ENCODE assay signal across 11 cellular contexts in genomic region chr18:74289946-74290478, GRCh38. TPM values are rescaled to one million over a fixed set of nuclear protein-coding genes. Genes with fewer than 3 reads are reported as not detected.
DNase-seq lines count a peak whose midpoint lies in the region; ATAC-seq and TF ChIP-seq lines count a peak whose summit lies in the region.
"Had no signal": no experiment of that assay in that cellular context is flagged by ENCODE, and none has a peak within 500 bp of the region (broad histone marks: within the 10 kb centered on the region; RNA-seq: fewer than 3 reads in every experiment).

No MANE protein-coding gene starts in this region.

- no peak for DNase-seq in activated naive CD4-positive, alpha-beta T cell treated with anti-CD3 and anti-CD28 coated beads, Interleukin-2, amount 10 ng/mL, durations not matched to agents 7 days and 5 days
- DNase-seq in activated naive CD4-positive, alpha-beta T cell treated with Interleukin-2 at 50 U/mL for 16 hours: no peak
- no peak for DNase-seq in activated naive CD8-positive, alpha-beta T cell treated with anti-CD3 and anti-CD28 coated beads, Interleukin-2, amount 10 ng/mL, durations not matched to agents 7 days and 5 days
- DNase-seq in right lobe of liver (no peak), type B pancreatic cell (ENCODE audit: extremely low spot score, unreplicated experiment) (no peak), D341Med (ENCODE audit: low spot score) (no peak), NCI-H1930 (lab: John Stamatoyannopoulos, UW) (no peak), posterior cingulate gyrus (no peak)

- POLR2A ChIA-PET in activated naive CD8-positive, alpha-beta T cell treated with anti-CD3 and anti-CD28 coated beads, Interleukin-2, amount 10 ng/mL, durations not matched to agents 7 days and 5 days (lab: Charles Lee): no interaction called here

- peak overlapping the region; percentile 82 for H3K4me3 Mint-ChIP-seq in activated naive CD4-positive, alpha-beta T cell treated with anti-CD3 and anti-CD28 coated beads, Interleukin-2, amount 10 ng/mL, durations not matched to agents 7 days and 5 days
- H3K4me3 Mint-ChIP-seq in activated naive CD8-positive, alpha-beta T cell treated with anti-CD3 and anti-CD28 coated beads, Interleukin-2, amount 10 ng/mL, durations not matched to agents 7 days and 5 days: peak overlapping the region; percentile 29
- peak overlapping the region; percentile 53 for H3K4me3 Mint-ChIP-seq in type B pancreatic cell

- TF ChIP-seq POLR2A in right lobe of liver (IDR thresholded peaks at IDR 0.05): no peak

- WGBS in right lobe of liver (ENCODE audit: insufficient coverage, low coverage, low lambda C conversion rate, missing lambda C conversion rate): 18% methylated on average over 4 of the region's 9 CpGs

- ATAC-seq in activated naive CD8-positive, alpha-beta T cell treated with anti-CD3 and anti-CD28 coated beads, Interleukin-2, amount 10 ng/mL, durations not matched to agents 7 days and 5 days (ENCODE audit: low read depth): no peak
- ATAC-seq in right lobe of liver: peak in 3 of 4 donors; percentile 2 to 21 (median 4)

- no peaks in the 10 kb centered on the region for H3K36me3 ChIP-seq in right lobe of liver

- H3K27me3 ChIP-seq in right lobe of liver: no peaks in the 10 kb centered on the region

- no peak for TF ChIP-seq CTCF in right lobe of liver (IDR thresholded peaks at IDR 0.05)
- TF ChIP-seq CTCF in type B pancreatic cell (conservative IDR thresholded peaks at IDR 0.05): no peak

- H3K36me3 Mint-ChIP-seq in activated naive CD4-positive, alpha-beta T cell treated with anti-CD3 and anti-CD28 coated beads, Interleukin-2, amount 10 ng/mL, durations not matched to agents 7 days and 5 days: peaks cover 4% of the 10 kb centered on the region
- H3K36me3 Mint-ChIP-seq in activated naive CD8-positive, alpha-beta T cell treated with anti-CD3 and anti-CD28 coated beads, Interleukin-2, amount 10 ng/mL, durations not matched to agents 7 days and 5 days: peaks cover 2% of the 10 kb centered on the region
- H3K36me3 Mint-ChIP-seq in type B pancreatic cell: no peaks in the 10 kb centered on the region

- intact Hi-C loops in right lobe of liver (cut with DNase I) (loop anchor here in 1 of 2 donors (10.0 kb wide), 1 partner anchor 75 kb away; no protein-coding TSS in a partner anchor), posterior cingulate gyrus (cut with DNase I) (loop anchor here (5.0 to 10.0 kb wide), 2 partner anchors 143 to 205 kb away; partner anchors contain the start of genes CNDP2, FBXO15 and TIMM21)

- peaks cover 0 to 21% (median 10%) of the 10 kb centered on the region in 4 donors for H3K4me1 ChIP-seq in right lobe of liver

- no peaks in the 10 kb centered on the region for H3K9me3 ChIP-seq in right lobe of liver

- peaks cover 6% of the 10 kb centered on the region for H3K9me3 Mint-ChIP-seq in activated naive CD4-positive, alpha-beta T cell treated with anti-CD3 and anti-CD28 coated beads, Interleukin-2, amount 10 ng/mL, durations not matched to agents 7 days and 5 days
- H3K9me3 Mint-ChIP-seq in activated naive CD8-positive, alpha-beta T cell treated with anti-CD3 and anti-CD28 coated beads, Interleukin-2, amount 10 ng/mL, durations not matched to agents 7 days and 5 days: no peaks in the 10 kb centered on the region
- H3K9me3 Mint-ChIP-seq in type B pancreatic cell: no peaks in the 10 kb centered on the region

- peak overlapping the region; percentile 89 to 95 (median 95) for H3K27ac ChIP-seq in right lobe of liver

- CTCF ChIA-PET in activated naive CD4-positive, alpha-beta T cell treated with anti-CD3 and anti-CD28 coated beads, Interleukin-2, amount 10 ng/mL, durations not matched to agents 7 days and 5 days (lab: Charles Lee): no interaction called here

- peaks cover 22% of the 10 kb centered on the region for H3K4me1 Mint-ChIP-seq in activated naive CD4-positive, alpha-beta T cell treated with anti-CD3 and anti-CD28 coated beads, Interleukin-2, amount 10 ng/mL, durations not matched to agents 7 days and 5 days
- peaks cover 2% of the 10 kb centered on the region for H3K4me1 Mint-ChIP-seq in activated naive CD8-positive, alpha-beta T cell treated with anti-CD3 and anti-CD28 coated beads, Interleukin-2, amount 10 ng/mL, durations not matched to agents 7 days and 5 days
- peaks cover 20% of the 10 kb centered on the region for H3K4me1 Mint-ChIP-seq in type B pancreatic cell (ENCODE audit: unreplicated experiment)

- peak overlapping the region; percentile 95 to 98 (median 95) for H3K4me3 ChIP-seq in right lobe of liver

- no peak overlapping the region for H3K27ac Mint-ChIP-seq in activated naive CD4-positive, alpha-beta T cell treated with anti-CD3 and anti-CD28 coated beads, Interleukin-2, amount 10 ng/mL, durations not matched to agents 7 days and 5 days
- no peak overlapping the region for H3K27ac Mint-ChIP-seq in activated naive CD8-positive, alpha-beta T cell treated with anti-CD3 and anti-CD28 coated beads, Interleukin-2, amount 10 ng/mL, durations not matched to agents 7 days and 5 days
- no peak overlapping the region for H3K27ac Mint-ChIP-seq in type B pancreatic cell

- peaks cover 9% of the 10 kb centered on the region for H3K27me3 Mint-ChIP-seq in activated naive CD4-positive, alpha-beta T cell treated with anti-CD3 and anti-CD28 coated beads, Interleukin-2, amount 10 ng/mL, durations not matched to agents 7 days and 5 days
- H3K27me3 Mint-ChIP-seq in activated naive CD8-positive, alpha-beta T cell treated with anti-CD3 and anti-CD28 coated beads, Interleukin-2, amount 10 ng/mL, durations not matched to agents 7 days and 5 days: no peaks in the 10 kb centered on the region
- H3K27me3 Mint-ChIP-seq in type B pancreatic cell: no peaks in the 10 kb centered on the region

RNA-seq across cellular contexts. Expression of gene CYB5A, which starts 1.8 kb away (rescaled TPM):
- total RNA-seq in activated naive CD8-positive, alpha-beta T cell treated with anti-CD3 and anti-CD28 coated beads, Interleukin-2, amount 10 ng/mL, durations not matched to agents 7 days and 5 days: 10 to 100 TPM; 30.9 to 31.0 TPM
- 1,000 to 10,000 TPM in 2 of 6 experiments, 100 to 1,000 TPM in 4; 817 to 1,434 (median 907) TPM for total RNA-seq in right lobe of liver
- 74.9 and 101 TPM in 2 replicates for total RNA-seq in type B pancreatic cell (ENCODE audit: low replicate concordance)

RNA-seq across cellular contexts. Expression of gene C18orf63, which starts 25.6 kb away (rescaled TPM):
- total RNA-seq in activated naive CD8-positive, alpha-beta T cell treated with anti-CD3 and anti-CD28 coated beads, Interleukin-2, amount 10 ng/mL, durations not matched to agents 7 days and 5 days: not detected
- total RNA-seq in right lobe of liver: not detected
- not detected in 2 replicates for total RNA-seq in type B pancreatic cell (ENCODE audit: low replicate concordance)
- total RNA-seq: LHCN-M2; mucosa of gallbladder; T-helper 2 cell treated with Interferon-gamma antibody and Interleukin-4, amounts not matched to agents 100 ng/mL and 5 ng/mL, for 36 hours had no signal

Comparison
In these comparisons a context has a peak if more than half of its experiments do, and no peak if none do; other contexts are left out.
1. H3K4me3 Mint-ChIP-seq: peak in every context shown above with its lines; median percentile 82 in activated naive CD4-positive, alpha-beta T cell treated with anti-CD3 and anti-CD28 coated beads, Interleukin-2, amount 10 ng/mL, durations not matched to agents 7 days and 5 days; 53 in type B pancreatic cell; 29 in activated naive CD8-positive, alpha-beta T cell treated with anti-CD3 and anti-CD28 coated beads, Interleukin-2, amount 10 ng/mL, durations not matched to agents 7 days and 5 days.